In the genomic region with DNA sequence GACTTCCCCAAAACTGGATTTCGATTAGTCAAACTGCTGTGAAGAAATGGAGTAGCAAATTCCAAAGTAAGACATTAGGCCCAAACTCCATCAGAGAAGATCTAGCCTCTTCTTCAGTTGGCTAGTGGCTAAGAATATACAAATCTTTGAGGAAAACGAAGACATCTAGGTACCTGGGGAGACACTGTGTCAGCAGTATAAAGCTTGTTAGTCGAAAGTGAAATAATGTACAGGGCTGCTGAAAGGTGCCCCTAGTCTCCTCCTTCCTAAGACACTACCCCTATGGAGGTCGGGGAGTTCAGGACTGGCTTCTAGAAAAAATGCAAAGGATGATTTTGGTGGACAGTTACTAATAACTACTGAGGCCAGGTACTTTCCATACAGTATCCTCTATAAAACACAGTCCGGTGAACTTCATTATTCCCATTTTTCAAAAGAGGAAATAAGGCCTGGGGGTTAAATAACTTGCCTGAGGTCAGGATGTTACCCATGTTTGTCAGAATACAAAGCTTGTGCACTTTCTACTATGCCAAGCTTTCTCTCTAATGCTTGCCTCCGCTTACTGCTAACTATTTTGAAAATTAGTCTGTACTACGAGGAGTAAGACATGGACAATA, we compare ENCODE assay signal across 1 cellular context.
TF ChIP-seq lines count a peak whose summit lies in the region.

No MANE protein-coding gene starts in this region.

TF ChIP-seq in HepG2, 621 proteins besides CTCF, POLR2A, EP300 and RAD21:
- TF ChIP-seq, protein P1, sequence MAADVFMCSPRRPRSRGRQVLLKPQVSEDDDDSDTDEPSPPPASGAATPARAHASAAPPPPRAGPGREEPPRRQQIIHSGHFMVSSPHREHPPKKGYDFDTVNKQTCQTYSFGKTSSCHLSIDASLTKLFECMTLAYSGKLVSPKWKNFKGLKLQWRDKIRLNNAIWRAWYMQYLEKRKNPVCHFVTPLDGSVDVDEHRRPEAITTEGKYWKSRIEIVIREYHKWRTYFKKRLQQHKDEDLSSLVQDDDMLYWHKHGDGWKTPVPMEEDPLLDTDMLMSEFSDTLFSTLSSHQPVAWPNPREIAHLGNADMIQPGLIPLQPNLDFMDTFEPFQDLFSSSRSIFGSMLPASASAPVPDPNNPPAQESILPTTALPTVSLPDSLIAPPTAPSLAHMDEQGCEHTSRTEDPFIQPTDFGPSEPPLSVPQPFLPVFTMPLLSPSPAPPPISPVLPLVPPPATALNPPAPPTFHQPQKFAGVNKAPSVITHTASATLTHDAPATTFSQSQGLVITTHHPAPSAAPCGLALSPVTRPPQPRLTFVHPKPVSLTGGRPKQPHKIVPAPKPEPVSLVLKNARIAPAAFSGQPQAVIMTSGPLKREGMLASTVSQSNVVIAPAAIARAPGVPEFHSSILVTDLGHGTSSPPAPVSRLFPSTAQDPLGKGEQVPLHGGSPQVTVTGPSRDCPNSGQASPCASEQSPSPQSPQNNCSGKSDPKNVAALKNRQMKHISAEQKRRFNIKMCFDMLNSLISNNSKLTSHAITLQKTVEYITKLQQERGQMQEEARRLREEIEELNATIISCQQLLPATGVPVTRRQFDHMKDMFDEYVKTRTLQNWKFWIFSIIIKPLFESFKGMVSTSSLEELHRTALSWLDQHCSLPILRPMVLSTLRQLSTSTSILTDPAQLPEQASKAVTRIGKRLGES (CRISPR knock-in tag; IDR thresholded peaks at IDR 0.05; ENCODE audit: borderline replicate concordance) = no peak
- TF ChIP-seq, protein P2, sequence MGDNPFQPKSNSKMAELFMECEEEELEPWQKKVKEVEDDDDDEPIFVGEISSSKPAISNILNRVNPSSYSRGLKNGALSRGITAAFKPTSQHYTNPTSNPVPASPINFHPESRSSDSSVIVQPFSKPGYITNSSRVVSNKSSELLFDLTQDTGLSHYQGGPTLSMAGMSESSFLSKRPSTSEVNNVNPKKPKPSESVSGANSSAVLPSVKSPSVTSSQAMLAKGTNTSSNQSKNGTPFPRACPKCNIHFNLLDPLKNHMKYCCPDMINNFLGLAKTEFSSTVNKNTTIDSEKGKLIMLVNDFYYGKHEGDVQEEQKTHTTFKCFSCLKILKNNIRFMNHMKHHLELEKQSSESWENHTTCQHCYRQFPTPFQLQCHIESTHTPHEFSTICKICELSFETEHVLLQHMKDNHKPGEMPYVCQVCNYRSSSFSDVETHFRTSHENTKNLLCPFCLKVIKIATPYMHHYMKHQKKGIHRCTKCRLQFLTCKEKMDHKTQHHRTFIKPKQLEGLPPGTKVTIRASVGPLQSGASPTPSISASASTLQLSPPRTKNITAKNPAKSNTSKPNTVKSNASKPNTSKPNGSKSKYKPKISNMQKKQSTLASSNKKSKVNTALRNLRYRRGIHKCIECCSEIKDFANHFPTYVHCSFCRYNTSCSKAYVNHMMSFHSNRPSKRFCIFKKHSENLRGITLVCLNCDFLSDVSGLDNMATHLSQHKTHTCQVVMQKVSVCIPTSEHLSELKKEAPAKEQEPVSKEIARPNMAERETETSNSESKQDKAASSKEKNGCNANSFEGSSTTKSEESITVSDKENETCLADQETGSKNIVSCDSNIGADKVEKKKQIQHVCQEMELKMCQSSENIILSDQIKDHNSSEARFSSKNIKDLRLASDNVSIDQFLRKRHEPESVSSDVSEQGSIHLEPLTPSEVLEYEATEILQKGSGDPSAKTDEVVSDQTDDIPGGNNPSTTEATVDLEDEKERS (CRISPR knock-in tag; IDR thresholded peaks at IDR 0.05) = peak; percentile 27; the same call in 1 of the 2 replicates
- TF ChIP-seq POLR2AphosphoS2 (IDR thresholded peaks at IDR 0.05; ENCODE audit: low read depth, low read length) (no peak), NR2F1 (CRISPR knock-in tag; IDR thresholded peaks at IDR 0.05) (peak in 1 of 2 experiments; percentile 29; a peak in 1 of 4 replicates), ZNF547 (CRISPR knock-in tag; IDR thresholded peaks at IDR 0.05) (0 out of 2 replicates have a peak, but pooled peaks have one; percentile 23), RBM22 (optimal IDR thresholded peaks at IDR 0.05; ENCODE audit: low read length) (peak; percentile 53)
